In the genomic region with DNA sequence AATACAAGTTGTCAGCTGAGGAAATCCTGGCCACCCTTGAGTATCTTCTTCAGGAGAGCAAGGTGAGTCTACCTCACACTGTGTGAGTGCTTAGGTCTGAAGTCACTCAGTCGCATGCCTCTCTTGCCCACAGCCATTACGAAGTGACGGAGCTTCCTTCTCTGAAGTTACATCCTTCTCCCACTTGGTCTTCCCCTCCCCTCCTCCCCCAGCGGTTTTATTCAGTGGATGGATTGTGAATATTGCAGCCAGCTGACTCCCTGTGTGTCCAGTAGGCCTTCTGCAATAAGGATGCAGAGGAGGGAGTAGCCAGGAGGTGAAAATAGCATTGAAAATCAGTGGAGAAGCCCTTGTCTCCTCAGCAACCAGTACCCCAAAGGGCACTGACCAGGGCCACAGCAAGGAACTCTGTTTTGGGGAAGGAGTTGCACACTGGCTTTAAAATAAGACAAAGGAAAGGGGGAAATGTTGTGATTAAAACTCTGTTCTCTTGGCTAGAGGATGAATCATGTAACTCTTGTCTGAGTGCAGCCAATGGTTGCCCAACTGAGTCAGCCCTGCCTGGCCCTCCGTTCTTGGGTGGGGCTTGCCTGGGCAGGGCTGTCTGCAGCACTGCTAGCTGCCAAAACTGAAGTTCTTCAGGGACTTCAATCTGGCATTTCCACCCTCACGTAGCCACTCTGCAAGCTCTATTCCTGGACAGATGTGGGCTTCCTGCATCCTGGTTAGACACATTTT, we compare ENCODE assay signal across 8 cellular contexts. TPM values are rescaled to one million over a fixed set of nuclear protein-coding genes. Genes with fewer than 3 reads are reported as not detected.
DNase-seq lines count a peak whose midpoint lies in the region; ATAC-seq and TF ChIP-seq lines count a peak whose summit lies in the region.

No MANE protein-coding gene starts in this region.

- peak overlapping the region; percentile 99 for H3K27ac ChIP-seq in smooth muscle cell (ENCODE audit: low read depth)

- no peak for TF ChIP-seq CTCF in smooth muscle cell (IDR thresholded peaks at IDR 0.05; ENCODE audit: borderline replicate concordance, insufficient read depth, poor library complexity, severe bottlenecking)

- H3K79me2 ChIP-seq in smooth muscle cell (ENCODE audit: low read depth) = peaks cover 76% of the 10 kb centered on the region

- peaks cover 4% of the 10 kb centered on the region for H3K36me3 ChIP-seq in smooth muscle cell (ENCODE audit: low read depth)

- H3K4me3 Mint-ChIP-seq in activated CD8-positive, alpha-beta T cell treated with anti-CD3 and anti-CD28 coated beads, Interleukin-2, amount 10 ng/mL, durations not matched to agents 7 days and 5 days = peak overlapping the region; percentile 17

- WGBS in smooth muscle cell (ENCODE audit: low lambda C conversion rate) = 6% methylated on average over 6 of the region's 6 CpGs

- H3K4me1 Mint-ChIP-seq in activated CD8-positive, alpha-beta T cell treated with anti-CD3 and anti-CD28 coated beads, Interleukin-2, amount 10 ng/mL, durations not matched to agents 7 days and 5 days (ENCODE audit: low read depth) = peaks cover 80% of the 10 kb centered on the region

- H3K4me1 ChIP-seq in smooth muscle cell (ENCODE audit: low read depth) = peaks cover 24% of the 10 kb centered on the region

- H3K27me3 ChIP-seq in smooth muscle cell (ENCODE audit: low read depth) = no peaks in the 10 kb centered on the region

- no peaks in the 10 kb centered on the region for H3K9me3 ChIP-seq in smooth muscle cell (replicated peaks; ENCODE audit: low read depth)

- CTCF ChIA-PET in activated CD8-positive, alpha-beta T cell treated with anti-CD3 and anti-CD28 coated beads, Interleukin-2, amount 10 ng/mL, durations not matched to agents 7 days and 5 days (lab: Charles Lee) = interaction anchor here (1.2 to 28.9 kb wide), 6 partner anchors 3 to 107 kb away, joined by 3 to 1011 read pairs (median 7); partner anchors contain the start of gene S100A10

- H3K9ac ChIP-seq in smooth muscle cell (ENCODE audit: low read depth) = peak overlapping the region; percentile 90

- peak overlapping the region; percentile 67 for H3K27ac Mint-ChIP-seq in activated CD8-positive, alpha-beta T cell treated with anti-CD3 and anti-CD28 coated beads, Interleukin-2, amount 10 ng/mL, durations not matched to agents 7 days and 5 days

- no peak for ATAC-seq in activated CD8-positive, alpha-beta T cell treated with anti-CD3 and anti-CD28 coated beads, Interleukin-2, amount 10 ng/mL, durations not matched to agents 7 days and 5 days
- no peak for ATAC-seq in GM18505 (IDR thresholded peaks at IDR 0.05; ENCODE audit: unreplicated experiment)

- peaks cover 58% of the 10 kb centered on the region for H3F3A ChIP-seq in smooth muscle cell (ENCODE audit: low read depth)

- TF ChIP-seq POLR2A in GM18505 (IDR thresholded peaks at IDR 0.05; ENCODE audit: borderline replicate concordance, extremely low read depth, insufficient read depth, insufficient read length) = no peak

- H3K27me3 Mint-ChIP-seq in activated CD8-positive, alpha-beta T cell treated with anti-CD3 and anti-CD28 coated beads, Interleukin-2, amount 10 ng/mL, durations not matched to agents 7 days and 5 days (ENCODE audit: low read depth) = no peaks in the 10 kb centered on the region

- no peaks in the 10 kb centered on the region for H3K9me3 Mint-ChIP-seq in activated CD8-positive, alpha-beta T cell treated with anti-CD3 and anti-CD28 coated beads, Interleukin-2, amount 10 ng/mL, durations not matched to agents 7 days and 5 days (ENCODE audit: insufficient read depth)

- peak overlapping the region; percentile 81 for H3K4me3 ChIP-seq in smooth muscle cell

- H4K20me1 ChIP-seq in smooth muscle cell (ENCODE audit: low read depth) = peaks cover 80% of the 10 kb centered on the region

- H3K36me3 Mint-ChIP-seq in activated CD8-positive, alpha-beta T cell treated with anti-CD3 and anti-CD28 coated beads, Interleukin-2, amount 10 ng/mL, durations not matched to agents 7 days and 5 days (ENCODE audit: low read depth) = peaks cover 80% of the 10 kb centered on the region

- H3K4me2 ChIP-seq in smooth muscle cell = peak overlapping the region; percentile 86

- POLR2A ChIA-PET in activated CD8-positive, alpha-beta T cell treated with anti-CD3 and anti-CD28 coated beads, Interleukin-2, amount 10 ng/mL, durations not matched to agents 7 days and 5 days (lab: Charles Lee) = no interaction called here

- DNase-seq in DMS53 (lab: John Stamatoyannopoulos, UW) (peak; percentile 5), DMS53 treated with DMSO at 0.1 percent for 48 hours (lab: John Stamatoyannopoulos, UW; ENCODE audit: unreplicated experiment) (no peak), fibroblast of the conjunctiva (ENCODE audit: low read depth) (peak; percentile 87), smooth muscle cell (lab: John Stamatoyannopoulos, UW; ENCODE audit: unreplicated experiment) (no peak), NCI-H1417 (lab: John Stamatoyannopoulos, UW) (no peak), GDM1 (lab: John Stamatoyannopoulos, UW) (no peak)
- peak; percentile 44 for DNase-seq in activated CD8-positive, alpha-beta T cell treated with anti-CD3 and anti-CD28 coated beads, Interleukin-2, amount 10 ng/mL, durations not matched to agents 7 days and 5 days

- H2AFZ ChIP-seq in smooth muscle cell (ENCODE audit: low read depth) = no peak overlapping the region

RNA-seq across cellular contexts. Expression of gene S100A10, which starts 4.4 kb away (rescaled TPM):
- 100 to 1,000 TPM; 540 to 571 TPM for total RNA-seq in activated CD8-positive, alpha-beta T cell treated with anti-CD3 and anti-CD28 coated beads, Interleukin-2, amount 10 ng/mL, durations not matched to agents 7 days and 5 days
- total RNA-seq in smooth muscle cell = 339 and 477 TPM in 2 replicates
- 1,351 and 2,073 TPM in 2 replicates for polyA plus RNA-seq in smooth muscle cell

RNA-seq across cellular contexts. Expression of gene S100A11, which starts 47.5 kb away (rescaled TPM):
- total RNA-seq in activated CD8-positive, alpha-beta T cell treated with anti-CD3 and anti-CD28 coated beads, Interleukin-2, amount 10 ng/mL, durations not matched to agents 7 days and 5 days = 100 to 1,000 TPM; 269 to 293 TPM
- 990 and 1,481 TPM in 2 replicates for total RNA-seq in smooth muscle cell
- 2,824 and 4,054 TPM in 2 replicates for polyA plus RNA-seq in smooth muscle cell

Comparison
In these comparisons a context has a peak if more than half of its experiments do, and no peak if none do; other contexts are left out.
1. DNase-seq: peak in DMS53 (single experiment), activated CD8-positive, alpha-beta T cell treated with anti-CD3 and anti-CD28 coated beads, Interleukin-2, amount 10 ng/mL, durations not matched to agents 7 days and 5 days (single experiment) and fibroblast of the conjunctiva (single experiment); none in DMS53 treated with DMSO at 0.1 percent for 48 hours (single experiment), smooth muscle cell (single experiment), NCI-H1417 (0 of 3) and GDM1 (single experiment).